In the genomic region with DNA sequence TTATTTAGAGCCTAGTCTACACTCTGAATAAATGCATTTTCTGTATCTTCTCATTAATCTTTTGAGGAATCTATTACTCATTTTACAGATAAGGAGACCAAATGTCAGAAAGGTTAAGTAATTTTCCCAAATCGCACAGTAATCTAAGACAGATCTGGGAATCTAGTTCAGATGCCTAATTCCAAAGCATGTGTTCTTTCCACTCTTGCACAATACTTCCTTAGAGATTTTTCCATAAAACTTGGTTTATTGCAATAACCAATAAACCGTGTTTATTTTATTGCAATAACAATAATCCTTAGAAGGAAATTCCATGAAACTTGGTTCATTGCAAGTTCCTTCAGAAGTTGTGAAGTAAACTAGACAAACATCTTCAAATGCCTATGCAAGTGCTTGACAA, we compare ENCODE assay signal across 21 cellular contexts. TPM values are rescaled to one million over a fixed set of nuclear protein-coding genes. Genes with fewer than 3 reads are reported as not detected.
DNase-seq lines count a peak whose midpoint lies in the region; ATAC-seq and TF ChIP-seq lines count a peak whose summit lies in the region.
"Had no signal": no experiment of that assay in that cellular context is flagged by ENCODE, and none has a peak within 500 bp of the region (broad histone marks: within the 10 kb centered on the region; RNA-seq: fewer than 3 reads in every experiment).

No MANE protein-coding gene starts in this region.

- ATAC-seq in IMR-90 (ENCODE audit: low read depth) (no peak), GM18520 (IDR thresholded peaks at IDR 0.05; ENCODE audit: unreplicated experiment) (no peak)
- ATAC-seq: HCT116, Right ventricle myocardium inferior had no signal

- no peak for TF ChIP-seq CTCF in AG09319 (IDR thresholded peaks at IDR 0.05; ENCODE audit: low read depth, low read length)
- no peak for TF ChIP-seq CTCF in IMR-90 (conservative IDR thresholded peaks at IDR 0.05; ENCODE audit: low read depth, low read length)

- peaks cover 10% of the 10 kb centered on the region for H3K4me1 Mint-ChIP-seq in activated T-helper 2 cell treated with anti-CD3 and anti-CD28 coated beads, Interferon-gamma antibody, Interleukin-2, Interleukin-4, amounts not matched to agents 10 μg/mL and 5 μg/mL and 100 μg/mL, durations not matched to agents 14 hours and 24 hours and 36 hours (ENCODE audit: low read depth)

- H4K91ac ChIP-seq in IMR-90 (ENCODE audit: insufficient read depth, low read depth, low read length): no peak overlapping the region

- H2BK15ac ChIP-seq in IMR-90 (ENCODE audit: low read depth, low read length): no peak overlapping the region

- H3K9me1 ChIP-seq in IMR-90 (ENCODE audit: insufficient read depth, low read length): 0 out of 2 replicates have a peak, but pooled peaks cover 2% of the 10 kb centered on the region

- H2BK120ac ChIP-seq in IMR-90 (ENCODE audit: low read depth, low read length): no peak overlapping the region

- H2BK20ac ChIP-seq in IMR-90 (ENCODE audit: low read depth, low read length): no peak overlapping the region

- no peak for TF ChIP-seq POLR2A in IMR-90 (IDR thresholded peaks at IDR 0.05; ENCODE audit: low read depth, low read length)

- H3K23ac ChIP-seq in IMR-90 (ENCODE audit: low read depth, low read length): no peak overlapping the region

- H3K4me3 ChIP-seq in IMR-90 (ENCODE audit: insufficient read depth, low read depth, low read length): no peak overlapping the region
- H3K4me3 ChIP-seq: GM23248 had no signal

- H3K9me3 ChIP-seq in IMR-90 (ENCODE audit: control insufficient read depth, insufficient read depth, low read length): no peaks in the 10 kb centered on the region

- no peak overlapping the region for H3K4me3 Mint-ChIP-seq in activated T-helper 2 cell treated with anti-CD3 and anti-CD28 coated beads, Interferon-gamma antibody, Interleukin-2, Interleukin-4, amounts not matched to agents 10 μg/mL and 5 μg/mL and 100 μg/mL, durations not matched to agents 14 hours and 24 hours and 36 hours (ENCODE audit: low read depth)

- in situ Hi-C loops in IMR-90 (cut with MboI; ENCODE audit: low sequenced_read_pairs): no loop called here

- peaks cover 8% of the 10 kb centered on the region for H3K4me1 ChIP-seq in IMR-90 (ENCODE audit: control insufficient read depth, insufficient read depth, low read length)

- no peak overlapping the region for H2AFZ ChIP-seq in IMR-90 (replicated peaks; ENCODE audit: low read length, poor library complexity)
- H2AFZ ChIP-seq: GM23248 had no signal

- no peaks in the 10 kb centered on the region for H3K9me3 Mint-ChIP-seq in activated T-helper 2 cell treated with anti-CD3 and anti-CD28 coated beads, Interferon-gamma antibody, Interleukin-2, Interleukin-4, amounts not matched to agents 10 μg/mL and 5 μg/mL and 100 μg/mL, durations not matched to agents 14 hours and 24 hours and 36 hours

- dilution Hi-C loops in IMR-90 (cut with HindIII; ENCODE audit: low sequenced_read_pairs, unreplicated experiment): no loop called here

- no peaks in the 10 kb centered on the region for H3K36me3 ChIP-seq in IMR-90 (ENCODE audit: control insufficient read depth, insufficient read depth, low read length)

- peaks cover 2% of the 10 kb centered on the region for H3K27me3 Mint-ChIP-seq in activated T-helper 2 cell treated with anti-CD3 and anti-CD28 coated beads, Interferon-gamma antibody, Interleukin-2, Interleukin-4, amounts not matched to agents 10 μg/mL and 5 μg/mL and 100 μg/mL, durations not matched to agents 14 hours and 24 hours and 36 hours (ENCODE audit: low read depth)

- no peak for TF ChIP-seq RAD21 in IMR-90 (IDR thresholded peaks at IDR 0.05; ENCODE audit: low read length)

- no peak overlapping the region for H4K8ac ChIP-seq in IMR-90 (ENCODE audit: low read depth in 2 of 2, low read length in 2 of 2)

- peak; percentile 42 for DNase-seq in AG09319 (ENCODE audit: extremely low read depth, low read depth)
- peak; percentile 43 for DNase-seq in IMR-90
- DNase-seq in dermis blood vessel endothelial cell: peak; percentile 21
- peak; percentile 20 for DNase-seq in iris pigment epithelial cell (ENCODE audit: low read depth)
- no peak for DNase-seq in superior temporal gyrus (ENCODE audit: extremely low spot score)
- no peak for DNase-seq in activated effector memory CD4-positive, alpha-beta T cell treated with Interleukin-2 at 50 U/mL for 16 hours
- no peak for DNase-seq in activated T-helper 2 cell treated with anti-CD3 and anti-CD28 coated beads, Interferon-gamma antibody, Interleukin-2, Interleukin-4, amounts not matched to agents 10 μg/mL and 5 μg/mL and 100 μg/mL, durations not matched to agents 14 hours and 24 hours and 36 hours (ENCODE audit: low spot score)
- DNase-seq: 8988T; DMS 273 treated with DMSO at 0.1 percent for 48 hours; DND-41; GDM1; GM23248; NCI-H1694 treated with DMSO at 0.1 percent for 48 hours; NCI-H510A; NCI-H748 treated with DMSO at 0.1 percent for 48 hours; NK-92 treated with Interleukin-12 subunit alpha and Interleukin-12 subunit beta, amount 100 ng/mL, for 24 hours had no signal

- no peaks in the 10 kb centered on the region for H3K27me3 ChIP-seq in IMR-90 (ENCODE audit: control insufficient read depth, insufficient read depth, low read length)

- no peaks in the 10 kb centered on the region for H3K36me3 Mint-ChIP-seq in activated T-helper 2 cell treated with anti-CD3 and anti-CD28 coated beads, Interferon-gamma antibody, Interleukin-2, Interleukin-4, amounts not matched to agents 10 μg/mL and 5 μg/mL and 100 μg/mL, durations not matched to agents 14 hours and 24 hours and 36 hours (ENCODE audit: low read depth)

- no TSS peak for BruUV-seq in IMR-90 (replicated peaks; lab: Mats Ljungman, UMichigan)

- no peaks in the 10 kb centered on the region for H3K79me1 ChIP-seq in IMR-90 (ENCODE audit: low read depth in 1 of 2, low read length in 2 of 2)

- no peak overlapping the region for H3K4ac ChIP-seq in IMR-90 (ENCODE audit: low read depth, low read length)

- no peaks in the 10 kb centered on the region for H4K20me1 ChIP-seq in IMR-90 (ENCODE audit: insufficient read depth, low read length)

- no peak overlapping the region for H3K9ac ChIP-seq in IMR-90 (ENCODE audit: low read depth, low read length)
- H3K9ac ChIP-seq: GM23248 had no signal

- no peak overlapping the region for H3K4me2 ChIP-seq in IMR-90 (ENCODE audit: low read depth, low read length)

- no peak overlapping the region for H3K14ac ChIP-seq in IMR-90 (replicated peaks; ENCODE audit: low read depth, low read length)

- H2AK9ac ChIP-seq in IMR-90 (replicated peaks; ENCODE audit: low read depth, low read length, poor library complexity): no peak overlapping the region

- POLR2A ChIA-PET in IMR-90 (lab: Charles Lee; ENCODE audit: unreplicated experiment): no interaction called here

- H2BK5ac ChIP-seq in IMR-90 (ENCODE audit: low read depth, low read length, poor library complexity, severe bottlenecking): no peak overlapping the region

- no peak overlapping the region for H2AK5ac ChIP-seq in IMR-90 (ENCODE audit: low read depth, low read length)

- CTCF ChIA-PET in IMR-90 (lab: Yijun Ruan, JAX): no interaction called here

- intact Hi-C loops in IMR-90 (cut with micrococcal nuclease): no loop called here
- intact Hi-C loops in activated T-helper 2 cell treated with anti-CD3 and anti-CD28 coated beads, Interferon-gamma antibody, Interleukin-2, Interleukin-4, amounts not matched to agents 10 μg/mL and 5 μg/mL and 100 μg/mL, durations not matched to agents 14 hours and 24 hours and 36 hours (cut with micrococcal nuclease): loop anchor here (10.0 kb wide), 1 partner anchor 836 kb away; no protein-coding TSS in a partner anchor

- no peak overlapping the region for H3K27ac Mint-ChIP-seq in activated T-helper 2 cell treated with anti-CD3 and anti-CD28 coated beads, Interferon-gamma antibody, Interleukin-2, Interleukin-4, amounts not matched to agents 10 μg/mL and 5 μg/mL and 100 μg/mL, durations not matched to agents 14 hours and 24 hours and 36 hours

- H3K18ac ChIP-seq in IMR-90 (ENCODE audit: low read depth, low read length): no peak overlapping the region

- WGBS in IMR-90 (ENCODE audit: extremely low coverage in 2 of 2, insufficient read length in 1 of 2), 2 experiments: 100% methylated on average over 1 of the region's 2 CpGs; no CpG with 5 or more reads in 1 of the 2 experiments

- H3K56ac ChIP-seq in IMR-90 (ENCODE audit: extremely low read depth, insufficient read depth, low read length): no peak overlapping the region

- no peak overlapping the region for H4K5ac ChIP-seq in IMR-90 (ENCODE audit: low read depth, low read length)

- no peak overlapping the region for H3K27ac ChIP-seq in IMR-90 (ENCODE audit: insufficient read depth, low read length)
- H3K27ac ChIP-seq: C4-2B, GM23248 had no signal

TF ChIP-seq in IMR-90, 13 proteins besides CTCF, POLR2A, EP300 and RAD21 (continues in another document):
- no peak for TF ChIP-seq MAFK (IDR thresholded peaks at IDR 0.05; ENCODE audit: low read depth, low read length)
- no peak for TF ChIP-seq CHD1 (IDR thresholded peaks at IDR 0.05; ENCODE audit: low read depth, low read length)
- TF ChIP-seq, protein P1, sequence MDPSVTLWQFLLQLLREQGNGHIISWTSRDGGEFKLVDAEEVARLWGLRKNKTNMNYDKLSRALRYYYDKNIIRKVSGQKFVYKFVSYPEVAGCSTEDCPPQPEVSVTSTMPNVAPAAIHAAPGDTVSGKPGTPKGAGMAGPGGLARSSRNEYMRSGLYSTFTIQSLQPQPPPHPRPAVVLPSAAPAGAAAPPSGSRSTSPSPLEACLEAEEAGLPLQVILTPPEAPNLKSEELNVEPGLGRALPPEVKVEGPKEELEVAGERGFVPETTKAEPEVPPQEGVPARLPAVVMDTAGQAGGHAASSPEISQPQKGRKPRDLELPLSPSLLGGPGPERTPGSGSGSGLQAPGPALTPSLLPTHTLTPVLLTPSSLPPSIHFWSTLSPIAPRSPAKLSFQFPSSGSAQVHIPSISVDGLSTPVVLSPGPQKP (IDR thresholded peaks at IDR 0.05; ENCODE audit: borderline replicate concordance, low read depth, low read length): no peak
- no peak for TF ChIP-seq NFE2L2 (IDR thresholded peaks at IDR 0.05; ENCODE audit: low read depth, low read length)
- TF ChIP-seq RCOR1 (IDR thresholded peaks at IDR 0.05; ENCODE audit: insufficient replicate concordance, low read length): no peak

RNA-seq across cellular contexts. Expression of gene COL8A1, which starts 17.4 kb away (rescaled TPM):
- total RNA-seq in IMR-90 (2012; rRNA removed): 109 and 119 TPM in 2 replicates
- polyA plus RNA-seq in IMR-90 (2012; rRNA removed): 133 and 151 TPM in 2 replicates
- polyA plus RNA-seq in IMR-90 (2012; cell fraction: cytosol; rRNA removed): 59.3 and 60.5 TPM in 2 replicates
- 44.8 and 87.0 TPM in 2 replicates for polyA plus RNA-seq in IMR-90 (2012; cell fraction: nucleus; rRNA removed; ENCODE audit: low replicate concordance)
- total RNA-seq in dermis blood vessel endothelial cell: 263 and 653 TPM in 2 replicates
- total RNA-seq in activated T-helper 2 cell treated with anti-CD3 and anti-CD28 coated beads, Interferon-gamma antibody, Interleukin-2, Interleukin-4, amounts not matched to agents 10 μg/mL and 5 μg/mL and 100 μg/mL, durations not matched to agents 14 hours and 24 hours and 36 hours: not detected in 2 replicates
- total RNA-seq: SK-MEL-5 had no signal

Comparison
In these comparisons a context has a peak if more than half of its experiments do, and no peak if none do; other contexts are left out.
1. DNase-seq: peak in AG09319 (single experiment), IMR-90 (single experiment), dermis blood vessel endothelial cell (single experiment) and iris pigment epithelial cell (single experiment); none in superior temporal gyrus (single experiment), activated effector memory CD4-positive, alpha-beta T cell treated with Interleukin-2 at 50 U/mL for 16 hours (single experiment) and activated T-helper 2 cell treated with anti-CD3 and anti-CD28 coated beads, Interferon-gamma antibody, Interleukin-2, Interleukin-4, amounts not matched to agents 10 μg/mL and 5 μg/mL and 100 μg/mL, durations not matched to agents 14 hours and 24 hours and 36 hours (single experiment).
2. RNA of gene COL8A1, which starts 17.4 kb away (total RNA-seq): 263 to 653 TPM in dermis blood vessel endothelial cell and 109 to 119 TPM in IMR-90; not detected in activated T-helper 2 cell treated with anti-CD3 and anti-CD28 coated beads, Interferon-gamma antibody, Interleukin-2, Interleukin-4, amounts not matched to agents 10 μg/mL and 5 μg/mL and 100 μg/mL, durations not matched to agents 14 hours and 24 hours and 36 hours; every median in the first group is over 100 times any median in the second.